ENCODE assay signal across 8 cellular contexts in genomic region chr9:25716220-25716872, GRCh38. TPM values are rescaled to one million over a fixed set of nuclear protein-coding genes. Genes with fewer than 3 reads are reported as not detected.
DNase-seq lines count a peak whose midpoint lies in the region; ATAC-seq and TF ChIP-seq lines count a peak whose summit lies in the region.

No MANE protein-coding gene starts in this region.

- DNase-seq in AG10803 (ENCODE audit: low read depth) (peak; percentile 74), Kasumi-1 (lab: John Stamatoyannopoulos, UW) (peak; percentile 15 to 27), astrocyte of the cerebellum (ENCODE audit: low read depth) (peak; percentile 59), iPS DF 19.7 (ENCODE audit: low read depth, low spot score) (peak; percentile 57), thoracic aorta (ENCODE audit: low spot score) (no peak), NCI-H146 treated with DMSO at 0.1 percent for 48 hours (lab: John Stamatoyannopoulos, UW; ENCODE audit: unreplicated experiment) (no peak), NCI-H2107 treated with DMSO at 0.1 percent for 48 hours (lab: John Stamatoyannopoulos, UW; ENCODE audit: unreplicated experiment) (no peak)

- peak; percentile 78 for TF ChIP-seq CTCF in AG10803 (conservative IDR thresholded peaks at IDR 0.05; ENCODE audit: low read length)
- TF ChIP-seq CTCF in astrocyte of the cerebellum (IDR thresholded peaks at IDR 0.05; ENCODE audit: low read depth, low read length, missing control alignments): peak; percentile 78
- peak; percentile 45 for TF ChIP-seq CTCF in thoracic aorta (IDR thresholded peaks at IDR 0.05)

- in situ Hi-C loops in astrocyte of the cerebellum (cut with HindIII; ENCODE audit: low sequenced_read_pairs): no loop called here

- no peaks in the 10 kb centered on the region for H3K36me3 ChIP-seq in thoracic aorta

- H3K27me3 ChIP-seq in thoracic aorta (replicated peaks; ENCODE audit: insufficient read depth): no peaks in the 10 kb centered on the region

- H3K4me3 ChIP-seq in AG10803 (ENCODE audit: low read length): no peak overlapping the region
- H3K4me3 ChIP-seq in astrocyte of the cerebellum (ENCODE audit: low read depth, low read length): no peak overlapping the region
- no peak overlapping the region for H3K4me3 ChIP-seq in thoracic aorta

- H3K4me1 ChIP-seq in thoracic aorta (ENCODE audit: control insufficient read depth in 1 of 2, low read depth in 2 of 2): no peaks in the 10 kb centered on the region

- ATAC-seq in thoracic aorta (ENCODE audit: insufficient number of reproducible peaks, low FRiP score, low read depth): no peak
- no peak for ATAC-seq in GM19455 (IDR thresholded peaks at IDR 0.05; ENCODE audit: unreplicated experiment)

- no peak overlapping the region for H3K27ac ChIP-seq in thoracic aorta

- H3K9me3 ChIP-seq in thoracic aorta: no peaks in the 10 kb centered on the region

RNA-seq across cellular contexts. Expression of gene TUSC1, which starts 38.1 kb away (rescaled TPM):
- 10 to 100 TPM; 31.1 to 42.1 TPM for total RNA-seq in thoracic aorta

Comparison
In these comparisons a context has a peak if more than half of its experiments do, and no peak if none do; other contexts are left out.
1. DNase-seq: peak in AG10803 (single experiment), Kasumi-1 (2 of 2), astrocyte of the cerebellum (single experiment) and iPS DF 19.7 (single experiment); none in thoracic aorta (single experiment), NCI-H146 treated with DMSO at 0.1 percent for 48 hours (single experiment) and NCI-H2107 treated with DMSO at 0.1 percent for 48 hours (single experiment).
2. Peak in every context shown above with its lines, with median percentiles within 50 percentile points of each other: CTCF ChIP-seq.